18 cellular contexts compared by ENCODE assay signal in the genomic region with DNA sequence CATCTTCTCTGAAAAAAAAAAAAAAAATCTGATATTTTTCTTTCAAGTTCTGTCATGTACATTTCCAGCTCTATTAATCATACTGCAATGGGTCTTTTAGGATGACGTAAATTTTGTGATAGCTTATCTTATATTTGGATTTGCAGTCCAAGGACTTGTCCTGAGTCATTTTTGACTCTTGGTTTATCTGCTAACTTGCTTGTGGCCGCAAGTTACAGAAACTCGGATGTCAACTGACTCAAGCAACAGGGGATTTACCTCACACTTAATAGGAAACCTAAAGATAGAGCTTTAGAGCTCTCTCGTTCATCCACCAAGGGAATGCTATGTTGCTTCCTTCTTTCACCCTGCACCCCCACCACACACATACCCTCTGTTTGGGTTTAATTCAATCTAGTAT.
DNase-seq lines count a peak whose midpoint lies in the region; ATAC-seq, FAIRE-seq and TF ChIP-seq lines count a peak whose summit lies in the region.
"Had no signal": no experiment of that assay in that cellular context is flagged by ENCODE, and none has a peak within 500 bp of the region (broad histone marks: within the 10 kb centered on the region; RNA-seq: fewer than 3 reads in every experiment).

No MANE protein-coding gene starts in this region.

- H3K4me1 ChIP-seq in GM12878 (ENCODE audit: control insufficient read depth, insufficient read depth, low read length) (no peaks in the 10 kb centered on the region), hepatocyte (ENCODE audit: insufficient read depth) (no peaks in the 10 kb centered on the region), gastrocnemius medialis (no peaks in the 10 kb centered on the region)

- no peaks in the 10 kb centered on the region for H3K9me2 ChIP-seq in hepatocyte (replicated peaks; ENCODE audit: insufficient read depth)

- no peak for TF ChIP-seq POLR2A in GM12878 (IDR thresholded peaks at IDR 0.05; ENCODE audit: low read depth, low read length)
- TF ChIP-seq POLR2A in gastrocnemius medialis (IDR thresholded peaks at IDR 0.05) = no peak

- H4K20me1 ChIP-seq in GM12878 (ENCODE audit: control insufficient read depth, insufficient read depth) (no peaks in the 10 kb centered on the region), hepatocyte (ENCODE audit: insufficient read depth, poor library complexity, severe bottlenecking) (no peaks in the 10 kb centered on the region)
- H4K20me1 ChIP-seq: BLaER1 treated with 17β-estradiol and CSF1 and Interleukin-3, amounts not matched to agents 10 nM and 100 nM had no signal

- SMC1A ChIA-PET in GM12878 (lab: Charles Lee; ENCODE audit: uncharacterized antibody, unreplicated experiment) = interaction anchor here (0.6 to 1.6 kb wide), 5 partner anchors 11 to 731 kb away, joined by 3 to 4 read pairs (median 3); no protein-coding TSS in a partner anchor

- no peak overlapping the region for H3K4me3 ChIP-seq in GM12878
- H3K4me3 ChIP-seq in hepatocyte = no peak overlapping the region
- H3K4me3 ChIP-seq in gastrocnemius medialis = no peak overlapping the region
- H3K4me3 ChIP-seq: BLaER1 treated with 17β-estradiol and CSF1 and Interleukin-3, amounts not matched to agents 10 nM and 100 nM had no signal

- no peaks in the 10 kb centered on the region for H3K9me3 ChIP-seq in GM12878 (replicated peaks; ENCODE audit: control insufficient read depth, insufficient read depth, low read length)
- H3K9me3 ChIP-seq in hepatocyte (ENCODE audit: low read depth) = no peaks in the 10 kb centered on the region
- H3K9me3 ChIP-seq in gastrocnemius medialis = no peaks in the 10 kb centered on the region
- H3K9me3 ChIP-seq: BLaER1 treated with 17β-estradiol and CSF1 and Interleukin-3, amounts not matched to agents 10 nM and 100 nM had no signal

- H3K4me2 ChIP-seq in GM12878 (ENCODE audit: control insufficient read depth, insufficient read depth) (no peak overlapping the region), hepatocyte (no peak overlapping the region)
- H3K4me2 ChIP-seq: BLaER1 treated with 17β-estradiol and CSF1 and Interleukin-3, amounts not matched to agents 10 nM and 100 nM had no signal

- no peaks in the 10 kb centered on the region for H3K36me3 Mint-ChIP-seq in activated T-cell treated with anti-CD3 and anti-CD28 coated beads, Interleukin-2, amount 50 U/mL, for 24 hours (ENCODE audit: low read depth)

- no peak for TF ChIP-seq RAD21 in GM12878 (IDR thresholded peaks at IDR 0.05; ENCODE audit: insufficient read depth, low read depth, low read length)

- DNase-seq in MV-4-11 (lab: John Stamatoyannopoulos, UW) (peak; percentile 27), GM12878 (ENCODE audit: low read depth, low spot score) (no peak), hepatocyte (ENCODE audit: low spot score) (no peak), NCI-H446 treated with DMSO at 0.1 percent for 48 hours (lab: John Stamatoyannopoulos, UW) (no peak), gastrocnemius medialis (no peak), LoVo (ENCODE audit: low spot score) (no peak)
- no peak for DNase-seq in activated T-cell treated with anti-CD3 and anti-CD28 coated beads, Interleukin-2, amount 50 U/mL, for 24 hours
- DNase-seq: DMS79, NCI-H1048, NCI-H1436, NCI-H2029, NCI-H69, Right ventricle myocardium superior had no signal

- BruUV-seq in GM12878 (replicated peaks; lab: Mats Ljungman, UMichigan) = no TSS peak

- no peak overlapping the region for H3K27ac Mint-ChIP-seq in activated T-cell treated with anti-CD3 and anti-CD28 coated beads, Interleukin-2, amount 50 U/mL, for 24 hours

- H3K9me3 Mint-ChIP-seq in activated T-cell treated with anti-CD3 and anti-CD28 coated beads, Interleukin-2, amount 50 U/mL, for 24 hours = peaks cover 4% of the 10 kb centered on the region

- H3K27me3 ChIP-seq in GM12878 (replicated peaks in 1 of 2; ENCODE audit: control insufficient read depth in 2 of 2, insufficient read depth in 2 of 2, low read length in 1 of 2) (no peaks in the 10 kb centered on the region), hepatocyte (no peaks in the 10 kb centered on the region), gastrocnemius medialis (no peaks in the 10 kb centered on the region)
- H3K27me3 ChIP-seq: BLaER1 treated with 17β-estradiol and CSF1 and Interleukin-3, amounts not matched to agents 10 nM and 100 nM had no signal

- TF ChIP-seq EP300 in GM12878 (IDR thresholded peaks at IDR 0.05; ENCODE audit: borderline replicate concordance in 1 of 2, control insufficient read depth in 1 of 2, low read depth in 2 of 2, low read length in 2 of 2) = no peak

- no peaks in the 10 kb centered on the region for H3K79me2 ChIP-seq in GM12878 (ENCODE audit: control insufficient read depth, insufficient read depth, low read length)
- H3K79me2 ChIP-seq in hepatocyte = no peaks in the 10 kb centered on the region

- CTCF ChIA-PET in GM12878 (lab: Yijun Ruan, JAX) = interaction anchor here (0.7 to 0.8 kb wide), 2 partner anchors 18 to 144 kb away, joined by 3 to 4 read pairs; no protein-coding TSS in a partner anchor

- RAD21 ChIA-PET in GM12878 (lab: Charles Lee; ENCODE audit: unreplicated experiment) = interaction anchor here (0.7 kb wide), 1 partner anchor 851 kb away, joined by 3 read pairs; no protein-coding TSS in a partner anchor

- in situ Hi-C loops in GM12878 (cut with MboI) = no loop called here
- in situ Hi-C loops in gastrocnemius medialis (cut with MboI; ENCODE audit: low sequenced_read_pairs in 4 of 4) = no loop called here

- no peak for FAIRE-seq in GM12878 (lab: Jason Lieb, UNC)
- FAIRE-seq: D721Med, H1 had no signal

- intact Hi-C loops in GM12878 (cut with micrococcal nuclease; ENCODE audit: unreplicated experiment) = no loop called here
- intact Hi-C loops in gastrocnemius medialis (cut with DNase I; ENCODE audit: low total_unique reads) = no loop called here

- H2AFZ ChIP-seq in GM12878 (ENCODE audit: control insufficient read depth, low read depth, low read length) (no peak overlapping the region), hepatocyte (no peak overlapping the region)

- H3K4me1 Mint-ChIP-seq in activated T-cell treated with anti-CD3 and anti-CD28 coated beads, Interleukin-2, amount 50 U/mL, for 24 hours (ENCODE audit: low read depth) = no peaks in the 10 kb centered on the region

- no peak overlapping the region for H3K9ac ChIP-seq in GM12878 (ENCODE audit: control insufficient read depth, insufficient read depth, low read length)
- H3K9ac ChIP-seq: BLaER1 treated with 17β-estradiol and CSF1 and Interleukin-3, amounts not matched to agents 10 nM and 100 nM had no signal

- peak; percentile 84 for ATAC-seq in GM18520 (IDR thresholded peaks at IDR 0.05; ENCODE audit: unreplicated experiment)
- peak; percentile 68 for ATAC-seq in GM12878
- ATAC-seq in gastrocnemius medialis = no peak

- 20% methylated on average over 4 of the region's 4 CpGs for WGBS in GM12878 (ENCODE audit: insufficient coverage, insufficient replicate concordance, low lambda C conversion rate, missing lambda C conversion rate)
- 48% methylated on average over 4 of the region's 4 CpGs for WGBS in hepatocyte (ENCODE audit: low lambda C conversion rate, missing lambda C conversion rate)

- H3K27ac ChIP-seq in GM12878 (ENCODE audit: control insufficient read depth, insufficient read depth) (no peak overlapping the region), hepatocyte (peak overlapping the region; percentile 47), gastrocnemius medialis (no peak overlapping the region)
- H3K27ac ChIP-seq: BLaER1 treated with 17β-estradiol and CSF1 and Interleukin-3, amounts not matched to agents 10 nM and 100 nM; HL-60 had no signal

- POLR2A ChIA-PET in GM12878 (lab: Charles Lee) = interaction anchor here (0.6 kb wide), 2 partner anchors 166 to 1783 kb away, joined by 4 read pairs; no protein-coding TSS in a partner anchor

- H3K27me3 Mint-ChIP-seq in activated T-cell treated with anti-CD3 and anti-CD28 coated beads, Interleukin-2, amount 50 U/mL, for 24 hours = no peaks in the 10 kb centered on the region

- H3K36me3 ChIP-seq in GM12878 (ENCODE audit: control insufficient read depth in 2 of 2, insufficient read depth in 2 of 2, low read length in 1 of 2) = no peaks in the 10 kb centered on the region
- no peaks in the 10 kb centered on the region for H3K36me3 ChIP-seq in hepatocyte (replicated peaks; ENCODE audit: insufficient read depth, low read depth)
- H3K36me3 ChIP-seq in gastrocnemius medialis = no peaks in the 10 kb centered on the region
- H3K36me3 ChIP-seq: BLaER1 treated with 17β-estradiol and CSF1 and Interleukin-3, amounts not matched to agents 10 nM and 100 nM had no signal

- TF ChIP-seq CTCF in GM12878 (IDR thresholded peaks at IDR 0.05 in 2 of 3, conservative IDR thresholded peaks at IDR 0.05 in 1 of 3; ENCODE audit: control insufficient read depth in 2 of 3, extremely low read depth in 1 of 3, insufficient read depth in 1 of 3, low read depth in 3 of 3, low read length in 3 of 3) (no peak), hepatocyte (IDR thresholded peaks at IDR 0.05; ENCODE audit: poor library complexity) (no peak), gastrocnemius medialis (IDR thresholded peaks at IDR 0.05 in 4 of 5, conservative IDR thresholded peaks at IDR 0.05 in 1 of 5) (no peak)

- H3K4me3 Mint-ChIP-seq in activated T-cell treated with anti-CD3 and anti-CD28 coated beads, Interleukin-2, amount 50 U/mL, for 24 hours = no peak overlapping the region

TF ChIP-seq in GM12878, 131 proteins besides CTCF, POLR2A, EP300 and RAD21:
- TF ChIP-seq ATF7 (IDR thresholded peaks at IDR 0.05; ENCODE audit: low read depth) (no peak), RUNX3 (IDR thresholded peaks at IDR 0.05; ENCODE audit: low read length) (no peak), JUNB (IDR thresholded peaks at IDR 0.05) (0 out of 2 replicates have a peak, but pooled peaks have one; percentile 22), ZNF622 (IDR thresholded peaks at IDR 0.05) (no peak), NR2F1 (conservative IDR thresholded peaks at IDR 0.05) (no peak), FOS (IDR thresholded peaks at IDR 0.05; ENCODE audit: borderline replicate concordance, extremely low read depth, insufficient read length) (no peak)

Comparison
In these comparisons a context has a peak if more than half of its experiments do, and no peak if none do; other contexts are left out.
1. ATAC-seq: peak in GM18520 (single experiment) and GM12878 (single experiment); none in gastrocnemius medialis (0 of 2).